ENCODE assay signal across 10 cellular contexts in genomic region chr13:106499905-106500304, GRCh38. TPM values are rescaled to one million over a fixed set of nuclear protein-coding genes. Genes with fewer than 3 reads are reported as not detected.
DNase-seq lines count a peak whose midpoint lies in the region; ATAC-seq, FAIRE-seq and TF ChIP-seq lines count a peak whose summit lies in the region.
"Had no signal": no experiment of that assay in that cellular context is flagged by ENCODE, and none has a peak within 500 bp of the region (broad histone marks: within the 10 kb centered on the region; RNA-seq: fewer than 3 reads in every experiment).

No MANE protein-coding gene starts in this region.

- no peaks in the 10 kb centered on the region for H3K36me3 Mint-ChIP-seq in activated CD4-positive, alpha-beta T cell treated with anti-CD3 and anti-CD28 coated beads for 36 hours (ENCODE audit: low read depth)
- H3K36me3 Mint-ChIP-seq in astrocyte (ENCODE audit: low read depth, unreplicated experiment): peaks cover 18% of the 10 kb centered on the region
- no peaks in the 10 kb centered on the region for H3K36me3 Mint-ChIP-seq in activated CD8-positive, alpha-beta memory T cell treated with anti-CD3 and anti-CD28 coated beads, Interleukin-2, amount 10 ng/mL, durations not matched to agents 7 days and 5 days

- intact Hi-C loops in activated CD4-positive, alpha-beta T cell treated with anti-CD3 and anti-CD28 coated beads for 36 hours (cut with DNase I, micrococcal nuclease): no loop called here
- intact Hi-C loops in posterior vena cava (cut with DNase I): loop anchor here in 1 of 2 donors (1.0 kb wide), 1 partner anchor 25 kb away; no protein-coding TSS in a partner anchor

- H2AFZ ChIP-seq in astrocyte (ENCODE audit: low read depth, low read length): no peak overlapping the region

- peaks cover 37% of the 10 kb centered on the region for H4K20me1 ChIP-seq in astrocyte (ENCODE audit: insufficient read depth, low read length)

- H3K27me3 ChIP-seq in astrocyte (ENCODE audit: insufficient read depth, low read length) (no peaks in the 10 kb centered on the region), subcutaneous abdominal adipose tissue (ENCODE audit: control insufficient read depth in 5 of 5, insufficient read depth in 4 of 5, low read length in 5 of 5) (no peaks in the 10 kb centered on the region)

- FAIRE-seq in astrocyte (lab: Jason Lieb, UNC): no peak
- FAIRE-seq: A549 had no signal

- peaks cover 97% of the 10 kb centered on the region for H3K79me2 ChIP-seq in astrocyte (ENCODE audit: insufficient read depth, low read length)

- H3K9me3 ChIP-seq in astrocyte (ENCODE audit: insufficient read depth, low read depth, low read length): no peaks in the 10 kb centered on the region
- H3K9me3 ChIP-seq in subcutaneous abdominal adipose tissue (ENCODE audit: control insufficient read depth in 5 of 5, low read length in 5 of 5): peaks cover 0 to 2% (median 0%) of the 10 kb centered on the region in 5 donors
- H3K9me3 ChIP-seq: A549 had no signal

- no peak overlapping the region for H3K4me3 Mint-ChIP-seq in activated CD4-positive, alpha-beta T cell treated with anti-CD3 and anti-CD28 coated beads for 36 hours
- peak overlapping the region; percentile 37 for H3K4me3 Mint-ChIP-seq in astrocyte (ENCODE audit: unreplicated experiment)
- H3K4me3 Mint-ChIP-seq in activated CD8-positive, alpha-beta memory T cell treated with anti-CD3 and anti-CD28 coated beads, Interleukin-2, amount 10 ng/mL, durations not matched to agents 7 days and 5 days: no peak overlapping the region

- peak; percentile 11 for DNase-seq in activated CD4-positive, alpha-beta T cell treated with anti-CD3 and anti-CD28 coated beads for 36 hours
- no peak for DNase-seq in activated CD4-positive, alpha-beta T cell treated with anti-CD3 and anti-CD28 coated beads, Interleukin-2, amount 50 U/mL, for 48 hours
- peak; percentile 77 for DNase-seq in astrocyte (ENCODE audit: low read depth)
- no peak for DNase-seq in activated CD8-positive, alpha-beta memory T cell treated with anti-CD3 and anti-CD28 coated beads, Interleukin-2, amount 10 ng/mL, durations not matched to agents 7 days and 5 days
- no peak for DNase-seq in posterior vena cava (ENCODE audit: low spot score)
- no peak for DNase-seq in pons (ENCODE audit: low spot score)

- no peak overlapping the region for H3K27ac Mint-ChIP-seq in activated CD4-positive, alpha-beta T cell treated with anti-CD3 and anti-CD28 coated beads for 36 hours
- H3K27ac Mint-ChIP-seq in astrocyte (ENCODE audit: unreplicated experiment): peak overlapping the region; percentile 89
- H3K27ac Mint-ChIP-seq in activated CD8-positive, alpha-beta memory T cell treated with anti-CD3 and anti-CD28 coated beads, Interleukin-2, amount 10 ng/mL, durations not matched to agents 7 days and 5 days: no peak overlapping the region

- H3K4me3 ChIP-seq in astrocyte (ENCODE audit: insufficient read depth, low read depth, low read length): no peak overlapping the region
- H3K4me3 ChIP-seq in subcutaneous abdominal adipose tissue (ENCODE audit: low read depth in 1 of 5, low read length in 5 of 5): no peak overlapping the region
- H3K4me3 ChIP-seq: A549, lung had no signal

- H3K4me1 ChIP-seq in astrocyte (ENCODE audit: insufficient read depth, low read length): peaks cover 30% of the 10 kb centered on the region
- peaks cover 0 to 63% (median 3%) of the 10 kb centered on the region in 5 donors for H3K4me1 ChIP-seq in subcutaneous abdominal adipose tissue (ENCODE audit: control insufficient read depth in 5 of 5, insufficient read depth in 5 of 5, low read length in 5 of 5)
- H3K4me1 ChIP-seq: A549 had no signal

- H3K9me3 Mint-ChIP-seq in activated CD4-positive, alpha-beta T cell treated with anti-CD3 and anti-CD28 coated beads for 36 hours (ENCODE audit: low read depth): no peaks in the 10 kb centered on the region
- no peaks in the 10 kb centered on the region for H3K9me3 Mint-ChIP-seq in astrocyte (ENCODE audit: unreplicated experiment)
- no peaks in the 10 kb centered on the region for H3K9me3 Mint-ChIP-seq in activated CD8-positive, alpha-beta memory T cell treated with anti-CD3 and anti-CD28 coated beads, Interleukin-2, amount 10 ng/mL, durations not matched to agents 7 days and 5 days (ENCODE audit: low read depth)

- TF ChIP-seq CTCF in astrocyte (IDR thresholded peaks at IDR 0.05; ENCODE audit: insufficient read depth, low read depth, low read length): no peak

- POLR2A ChIA-PET in activated CD4-positive, alpha-beta T cell treated with anti-CD3 and anti-CD28 coated beads for 36 hours (lab: Charles Lee): no interaction called here

- peak overlapping the region; percentile 27 for H3K4me2 ChIP-seq in astrocyte (ENCODE audit: low read length)
- H3K4me2 ChIP-seq: A549 had no signal

- H3K36me3 ChIP-seq in astrocyte (ENCODE audit: insufficient read depth, low read length) (peaks cover 9% of the 10 kb centered on the region), subcutaneous abdominal adipose tissue (ENCODE audit: control insufficient read depth in 5 of 5, insufficient read depth in 5 of 5, low read length in 5 of 5) (no peaks in the 10 kb centered on the region)

- H3K4me1 Mint-ChIP-seq in activated CD4-positive, alpha-beta T cell treated with anti-CD3 and anti-CD28 coated beads for 36 hours: peaks cover 5% of the 10 kb centered on the region
- H3K4me1 Mint-ChIP-seq in astrocyte (ENCODE audit: low read depth, unreplicated experiment): peaks cover 61% of the 10 kb centered on the region
- peaks cover 7% of the 10 kb centered on the region for H3K4me1 Mint-ChIP-seq in activated CD8-positive, alpha-beta memory T cell treated with anti-CD3 and anti-CD28 coated beads, Interleukin-2, amount 10 ng/mL, durations not matched to agents 7 days and 5 days

- peak overlapping the region; percentile 36 for H3K27ac ChIP-seq in astrocyte (ENCODE audit: low read depth, low read length)
- peak overlapping the region; percentile 4 for H3K27ac ChIP-seq in subcutaneous abdominal adipose tissue (ENCODE audit: low read depth, low read length)
- H3K27ac ChIP-seq: A549 had no signal

- H3K9ac ChIP-seq in astrocyte (ENCODE audit: low read length) (no peak overlapping the region), subcutaneous abdominal adipose tissue (ENCODE audit: low read length in 5 of 5) (no peak overlapping the region)

- peak; percentile 19 for ATAC-seq in activated CD4-positive, alpha-beta T cell treated with anti-CD3 and anti-CD28 coated beads for 36 hours
- ATAC-seq in HG03565 (IDR thresholded peaks at IDR 0.05; ENCODE audit: unreplicated experiment): peak; percentile 83
- ATAC-seq in activated CD8-positive, alpha-beta memory T cell treated with anti-CD3 and anti-CD28 coated beads, Interleukin-2, amount 10 ng/mL, durations not matched to agents 7 days and 5 days: no peak
- ATAC-seq: A549 had no signal

- peaks cover 43% of the 10 kb centered on the region for H3K27me3 Mint-ChIP-seq in activated CD4-positive, alpha-beta T cell treated with anti-CD3 and anti-CD28 coated beads for 36 hours
- H3K27me3 Mint-ChIP-seq in astrocyte (ENCODE audit: low read depth, unreplicated experiment): no peaks in the 10 kb centered on the region
- H3K27me3 Mint-ChIP-seq in activated CD8-positive, alpha-beta memory T cell treated with anti-CD3 and anti-CD28 coated beads, Interleukin-2, amount 10 ng/mL, durations not matched to agents 7 days and 5 days: peaks cover 66% of the 10 kb centered on the region

- CTCF ChIA-PET in activated CD4-positive, alpha-beta T cell treated with anti-CD3 and anti-CD28 coated beads for 36 hours (lab: Charles Lee): no interaction called here
- CTCF ChIA-PET in activated CD8-positive, alpha-beta memory T cell treated with anti-CD3 and anti-CD28 coated beads, Interleukin-2, amount 10 ng/mL, durations not matched to agents 7 days and 5 days (lab: Charles Lee): no interaction called here

RNA-seq across cellular contexts. Expression of gene EFNB2, which starts 35.6 kb away (rescaled TPM):
- under 1 TPM; 0.05 to 0.14 TPM for total RNA-seq in activated CD4-positive, alpha-beta T cell treated with anti-CD3 and anti-CD28 coated beads for 36 hours
- total RNA-seq in astrocyte (93.2 and 93.4 TPM in 2 replicates), posterior vena cava (10 to 100 TPM; 15.5 to 18.2 TPM)
- total RNA-seq in activated CD8-positive, alpha-beta memory T cell treated with anti-CD3 and anti-CD28 coated beads, Interleukin-2, amount 10 ng/mL, durations not matched to agents 7 days and 5 days: under 1 TPM in 1 of 2 experiments, not detected in 1; 0.14 TPM

Comparison
In these comparisons a context has a peak if more than half of its experiments do, and no peak if none do; other contexts are left out.
1. DNase-seq: peak in activated CD4-positive, alpha-beta T cell treated with anti-CD3 and anti-CD28 coated beads for 36 hours (single experiment) and astrocyte (single experiment); none in activated CD4-positive, alpha-beta T cell treated with anti-CD3 and anti-CD28 coated beads, Interleukin-2, amount 50 U/mL, for 48 hours (0 of 2), activated CD8-positive, alpha-beta memory T cell treated with anti-CD3 and anti-CD28 coated beads, Interleukin-2, amount 10 ng/mL, durations not matched to agents 7 days and 5 days (single experiment), posterior vena cava (single experiment) and pons (single experiment).
2. RNA of gene EFNB2, which starts 35.6 kb away (total RNA-seq): 93.2 to 93.4 TPM in astrocyte and 15.5 to 18.2 TPM in posterior vena cava; 0.05 to 0.14 TPM in activated CD4-positive, alpha-beta T cell treated with anti-CD3 and anti-CD28 coated beads for 36 hours and 0.14 TPM in activated CD8-positive, alpha-beta memory T cell treated with anti-CD3 and anti-CD28 coated beads, Interleukin-2, amount 10 ng/mL, durations not matched to agents 7 days and 5 days; every median in the first group is over 10 times any median in the second.